Comparison of ENCODE assay signal across 8 cellular contexts in genomic region chr17:76816590-76817135, GRCh38. TPM values are rescaled to one million over a fixed set of nuclear protein-coding genes. Genes with fewer than 3 reads are reported as not detected.
DNase-seq lines count a peak whose midpoint lies in the region; ATAC-seq, FAIRE-seq and TF ChIP-seq lines count a peak whose summit lies in the region.

No MANE protein-coding gene starts in this region.

- H3K27me3 ChIP-seq in endodermal cell (ENCODE audit: control insufficient read depth, insufficient read depth, low read length, poor library complexity, severe bottlenecking) (no peaks in the 10 kb centered on the region), transverse colon (peaks cover 19% of the 10 kb centered on the region)

- WGBS in endodermal cell (ENCODE audit: insufficient coverage in 1 of 2, insufficient read length in 1 of 2), 2 experiments = 13 to 30% methylated on average over 3 to 8 of the region's 8 CpGs
- 6 to 9% methylated on average over 5 to 8 of the region's 8 CpGs for WGBS in transverse colon (ENCODE audit: low coverage in 1 of 2), 2 donors

- H3K27ac Mint-ChIP-seq in endodermal cell = peak overlapping the region; percentile 53
- H3K27ac Mint-ChIP-seq in natural killer cell treated with Interleukin-12 subunit alpha and Interleukin-12 subunit beta and Interleukin-15 and Interleukin-18, amount 100 ng/mL, for 72 hours = no peak overlapping the region

- no peaks in the 10 kb centered on the region for H3K36me3 Mint-ChIP-seq in endodermal cell (ENCODE audit: low read depth)
- H3K36me3 Mint-ChIP-seq in natural killer cell treated with Interleukin-12 subunit alpha and Interleukin-12 subunit beta and Interleukin-15 and Interleukin-18, amount 100 ng/mL, for 72 hours = no peaks in the 10 kb centered on the region

- peak in 1 of 2 donors; percentile 69 for ATAC-seq in natural killer cell treated with Interleukin-12 subunit alpha and Interleukin-12 subunit beta and Interleukin-15 and Interleukin-18, amount 100 ng/mL, for 72 hours
- no peak for ATAC-seq in HG02938 (IDR thresholded peaks at IDR 0.05; ENCODE audit: unreplicated experiment)

- H3K4me1 ChIP-seq in endodermal cell (ENCODE audit: control insufficient read depth, insufficient read depth, low read length) (no peaks in the 10 kb centered on the region), transverse colon (no peaks in the 10 kb centered on the region)

- no peak for FAIRE-seq in H54 (lab: Jason Lieb, UNC)

- no peak overlapping the region for H3K9ac ChIP-seq in endodermal cell (ENCODE audit: extremely low read depth, low read length, poor library complexity, severe bottlenecking)

- H3K9me3 Mint-ChIP-seq in endodermal cell = no peaks in the 10 kb centered on the region
- H3K9me3 Mint-ChIP-seq in natural killer cell treated with Interleukin-12 subunit alpha and Interleukin-12 subunit beta and Interleukin-15 and Interleukin-18, amount 100 ng/mL, for 72 hours = no peaks in the 10 kb centered on the region

- H3K27ac ChIP-seq in endodermal cell (ENCODE audit: low read depth, low read length) (no peak overlapping the region), transverse colon (no peak overlapping the region)

- no peaks in the 10 kb centered on the region for H3K36me3 ChIP-seq in endodermal cell (ENCODE audit: control insufficient read depth, insufficient read depth, low read length)
- H3K36me3 ChIP-seq in transverse colon = no peaks in the 10 kb centered on the region

- peak; percentile 84 for TF ChIP-seq CTCF in endodermal cell (conservative IDR thresholded peaks at IDR 0.05)
- peak; percentile 14 to 31 (median 27) for TF ChIP-seq CTCF in transverse colon (IDR thresholded peaks at IDR 0.05)

- no peak for TF ChIP-seq EP300 in transverse colon (IDR thresholded peaks at IDR 0.05; ENCODE audit: low read depth)

- in situ Hi-C loops in transverse colon (cut with MboI; ENCODE audit: low pct_ligation_motif_present in 1 of 4, low pct_unique_long_range_greater_than_20kb in 1 of 4, low sequenced_read_pairs in 3 of 4) = no loop called here

- H3K4me1 Mint-ChIP-seq in endodermal cell = peaks cover 6% of the 10 kb centered on the region
- H3K4me1 Mint-ChIP-seq in natural killer cell treated with Interleukin-12 subunit alpha and Interleukin-12 subunit beta and Interleukin-15 and Interleukin-18, amount 100 ng/mL, for 72 hours (ENCODE audit: low read depth in 2 of 2) = peaks cover 5 to 7% of the 10 kb centered on the region in 2 donors

- TF ChIP-seq POLR2A in H54 (IDR thresholded peaks at IDR 0.05; ENCODE audit: low read depth, low read length) (no peak), transverse colon (IDR thresholded peaks at IDR 0.05) (no peak)

- H3K4me3 ChIP-seq in endodermal cell (ENCODE audit: low read length) (no peak overlapping the region), transverse colon (no peak overlapping the region)

- DNase-seq in AG08396 (ENCODE audit: low spot score) = peak; percentile 72
- DNase-seq in H54 (ENCODE audit: insufficient read length, low spot score) = peak; percentile 82
- peak; percentile 29 for DNase-seq in NCI-H526 treated with DMSO at 0.1 percent for 48 hours (lab: John Stamatoyannopoulos, UW)
- DNase-seq in activated CD4-positive, alpha-beta T cell treated with anti-CD3 and anti-CD28 coated beads, Interleukin-2, amount 50 U/mL, for 24 hours (ENCODE audit: low read depth in 1 of 2, low spot score in 1 of 2) = peak; percentile 5 to 41
- DNase-seq in endodermal cell = peak; percentile 94
- DNase-seq in natural killer cell treated with Interleukin-12 subunit alpha and Interleukin-12 subunit beta and Interleukin-15 and Interleukin-18, amount 100 ng/mL, for 72 hours (ENCODE audit: low spot score) = peak; percentile 58
- DNase-seq in transverse colon = peak; percentile 31

- peaks cover 1% of the 10 kb centered on the region for H3K27me3 Mint-ChIP-seq in endodermal cell (ENCODE audit: insufficient read depth)
- H3K27me3 Mint-ChIP-seq in natural killer cell treated with Interleukin-12 subunit alpha and Interleukin-12 subunit beta and Interleukin-15 and Interleukin-18, amount 100 ng/mL, for 72 hours = peaks cover 5 to 9% of the 10 kb centered on the region in 2 donors

- H3K9me3 ChIP-seq in endodermal cell (ENCODE audit: control insufficient read depth, low read length) = no peaks in the 10 kb centered on the region
- H3K9me3 ChIP-seq in transverse colon = no peaks in the 10 kb centered on the region

- no peak overlapping the region for H3K4me3 Mint-ChIP-seq in endodermal cell
- no peak overlapping the region for H3K4me3 Mint-ChIP-seq in natural killer cell treated with Interleukin-12 subunit alpha and Interleukin-12 subunit beta and Interleukin-15 and Interleukin-18, amount 100 ng/mL, for 72 hours

- intact Hi-C loops in transverse colon (cut with DNase I; ENCODE audit: low total_unique reads) = no loop called here

RNA-seq across cellular contexts. Expression of gene MGAT5B, which starts 51.5 kb away (rescaled TPM):
- total RNA-seq in endodermal cell (1 to 10 TPM; 2.9 to 3.3 TPM), transverse colon (not detected)
- polyA plus RNA-seq in endodermal cell (2013, experiment 1 of 2) = 7.2 TPM
- 7.2 TPM for polyA plus RNA-seq in endodermal cell (2013, experiment 2 of 2)
- total RNA-seq in natural killer cell treated with Interleukin-12 subunit alpha and Interleukin-12 subunit beta and Interleukin-15 and Interleukin-18, amount 100 ng/mL, for 72 hours = under 1 TPM in 1 of 2 donors, not detected in 1; 0.59 TPM

Comparison
In these comparisons a context has a peak if more than half of its experiments do, and no peak if none do; other contexts are left out.
1. DNase-seq: peak in every context shown above with its lines; median percentile 94 in endodermal cell; 82 in H54; 72 in AG08396; 58 in natural killer cell treated with Interleukin-12 subunit alpha and Interleukin-12 subunit beta and Interleukin-15 and Interleukin-18, amount 100 ng/mL, for 72 hours; 31 in transverse colon; 29 in NCI-H526 treated with DMSO at 0.1 percent for 48 hours; 23 in activated CD4-positive, alpha-beta T cell treated with anti-CD3 and anti-CD28 coated beads, Interleukin-2, amount 50 U/mL, for 24 hours.